ENCODE assay signal across 20 cellular contexts in the genomic region with DNA sequence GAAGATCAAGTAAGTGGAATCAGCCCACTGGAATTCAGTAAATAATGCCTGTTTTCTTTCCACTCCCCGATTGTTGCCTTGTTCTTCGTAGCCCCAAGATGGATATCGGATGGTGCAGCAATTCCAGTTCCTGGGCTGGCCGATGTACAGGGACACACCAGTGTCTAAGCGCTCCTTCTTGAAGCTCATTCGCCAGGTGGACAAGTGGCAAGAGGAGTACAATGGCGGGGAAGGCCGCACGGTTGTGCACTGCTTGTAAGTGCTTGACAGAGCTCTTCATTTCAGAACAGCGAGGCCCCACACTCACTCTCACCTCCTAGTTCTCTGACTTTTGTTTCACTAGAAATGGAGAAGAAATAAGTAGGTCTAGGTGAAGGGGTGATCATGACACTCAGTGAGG.
"Had no signal": no experiment of that assay in that cellular context is flagged by ENCODE, and none has a peak within 500 bp of the region (broad histone marks: within the 10 kb centered on the region; RNA-seq: fewer than 3 reads in every experiment).

No MANE protein-coding gene starts in this region.

- H3K9me3 Mint-ChIP-seq: dendritic cell treated with granulocyte-macrophage colony-stimulating factor and Interleukin-4, amounts not matched to agents 40 ng/mL and 50 ng/mL, for 4 days; effector memory CD8-positive, alpha-beta T cell; endodermal cell had no signal

- ATAC-seq: effector memory CD8-positive, alpha-beta T cell; foreskin keratinocyte; gastroesophageal sphincter; heart left ventricle; left colon; left lobe of liver; left ventricle myocardium superior; lower lobe of right lung; mucosa of descending colon had no signal

- H3K4me3 Mint-ChIP-seq: dendritic cell treated with granulocyte-macrophage colony-stimulating factor and Interleukin-4, amounts not matched to agents 40 ng/mL and 50 ng/mL, for 4 days; effector memory CD8-positive, alpha-beta T cell; endodermal cell; mesothelial cell of epicardium; naive B cell had no signal

- H3K36me3 Mint-ChIP-seq: naive B cell had no signal

- H3K4me1 ChIP-seq: colonic mucosa, esophagus muscularis mucosa, foreskin keratinocyte, gastroesophageal sphincter, heart left ventricle, lower lobe of right lung had no signal

- DNase-seq: colonic mucosa; effector CD8-positive, alpha-beta T cell; effector memory CD8-positive, alpha-beta T cell; foreskin keratinocyte; heart left ventricle; hippocampal formation; kidney; kidney glomerular epithelial cell; left colon; left ventricle myocardium superior; lower lobe of right lung; mesenchymal stem cell; mucosa of descending colon; naive B cell had no signal

- H3K27me3 ChIP-seq: colonic mucosa, esophagus muscularis mucosa, foreskin keratinocyte, gastroesophageal sphincter, heart left ventricle had no signal

- H3K36me3 ChIP-seq: colonic mucosa had no signal

- H3K27ac ChIP-seq: colonic mucosa, esophagus muscularis mucosa, foreskin keratinocyte, gastroesophageal sphincter, heart left ventricle, lower lobe of right lung had no signal

- H3K4me3 ChIP-seq: colonic mucosa, esophagus muscularis mucosa, gastroesophageal sphincter, heart left ventricle, lower lobe of right lung, mucosa of descending colon had no signal

- H3K27ac Mint-ChIP-seq: dendritic cell treated with granulocyte-macrophage colony-stimulating factor and Interleukin-4, amounts not matched to agents 40 ng/mL and 50 ng/mL, for 4 days; endodermal cell; mesothelial cell of epicardium; naive B cell had no signal

- H3K4me1 Mint-ChIP-seq: endodermal cell, naive B cell had no signal

- H3K9me3 ChIP-seq: colonic mucosa, esophagus muscularis mucosa, gastroesophageal sphincter, heart left ventricle, lower lobe of right lung, mucosa of descending colon had no signal

- H3K27me3 Mint-ChIP-seq: dendritic cell treated with granulocyte-macrophage colony-stimulating factor and Interleukin-4, amounts not matched to agents 40 ng/mL and 50 ng/mL, for 4 days; effector memory CD8-positive, alpha-beta T cell had no signal
